Comparison of ENCODE assay signal across 11 cellular contexts in the genomic region with DNA sequence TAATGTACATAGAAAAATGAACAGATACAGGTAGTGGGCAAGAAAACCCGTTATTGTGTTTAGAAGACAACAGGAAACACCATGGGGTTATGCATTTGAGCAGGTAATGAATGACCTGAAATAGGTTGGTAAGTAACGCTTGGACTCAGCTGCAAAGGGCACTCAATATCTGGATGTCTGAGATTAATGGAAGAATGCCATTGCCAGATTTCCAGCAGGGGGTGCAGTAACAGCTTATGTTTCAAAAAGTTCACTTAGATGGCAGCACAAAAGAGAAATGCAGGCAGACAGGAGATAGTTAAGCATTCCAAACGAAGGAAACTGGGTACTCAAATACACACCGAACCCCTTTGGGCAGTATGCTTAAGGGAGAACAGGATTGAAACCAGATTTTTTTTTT.
DNase-seq lines count a peak whose midpoint lies in the region; ATAC-seq and TF ChIP-seq lines count a peak whose summit lies in the region.
"Had no signal": no experiment of that assay in that cellular context is flagged by ENCODE, and none has a peak within 500 bp of the region (broad histone marks: within the 10 kb centered on the region; RNA-seq: fewer than 3 reads in every experiment).

No MANE protein-coding gene starts in this region.

- no peak overlapping the region for H3K4ac ChIP-seq in H9 (ENCODE audit: low read depth, low read length)

- ATAC-seq in left lobe of liver = peak; percentile 78
- no peak for ATAC-seq in GM21576 (IDR thresholded peaks at IDR 0.05; ENCODE audit: unreplicated experiment)
- ATAC-seq in HG03521 (IDR thresholded peaks at IDR 0.05; ENCODE audit: unreplicated experiment) = no peak
- no peak for ATAC-seq in HG03280 (IDR thresholded peaks at IDR 0.05; ENCODE audit: unreplicated experiment)
- ATAC-seq: gastroesophageal sphincter had no signal

- H4K20me1 ChIP-seq in H9 (ENCODE audit: control insufficient read depth, insufficient read depth, insufficient read length) = no peaks in the 10 kb centered on the region

- no peak overlapping the region for H3K9ac ChIP-seq in H9 (ENCODE audit: extremely low read depth, insufficient read length, low read length)

- no peaks in the 10 kb centered on the region for H3K27me3 Mint-ChIP-seq in H9 (ENCODE audit: low read depth)
- H3K27me3 Mint-ChIP-seq: activated CD4-positive, alpha-beta T cell treated with anti-CD3 and anti-CD28 coated beads, Interleukin-2, amount 10 ng/mL, durations not matched to agents 24 days and 14 days had no signal

- no peak overlapping the region for H2AK5ac ChIP-seq in H9 (ENCODE audit: insufficient read length, low read length)

- POLR2A ChIA-PET in RWPE1 (lab: Yijun Ruan, JAX; ENCODE audit: low non-redundant PET) = no interaction called here

- no peaks in the 10 kb centered on the region; the same call in 1 of the 2 replicates for H3K79me2 ChIP-seq in H9 (ENCODE audit: insufficient read depth, low read length)

- H3K27ac Mint-ChIP-seq in H9 = no peak overlapping the region
- H3K27ac Mint-ChIP-seq: activated CD4-positive, alpha-beta T cell treated with anti-CD3 and anti-CD28 coated beads, Interleukin-2, amount 10 ng/mL, durations not matched to agents 24 days and 14 days had no signal

- DNase-seq in H9 = no peak
- peak; percentile 22 for DNase-seq in amniotic epithelial cell (ENCODE audit: low read depth)
- no peak for DNase-seq in left lobe of liver (ENCODE audit: low spot score)
- DNase-seq in RWPE1 (ENCODE audit: low spot score) = no peak
- DNase-seq: activated CD4-positive, alpha-beta T cell treated with anti-CD3 and anti-CD28 coated beads, Interleukin-2, amount 10 ng/mL, durations not matched to agents 24 days and 14 days; amygdala had no signal

- no peaks in the 10 kb centered on the region for H3K9me3 ChIP-seq in H9 (ENCODE audit: control insufficient read depth, low read depth, low read length)
- H3K9me3 ChIP-seq: gastroesophageal sphincter had no signal

- H3K79me1 ChIP-seq in H9 (ENCODE audit: insufficient read depth, low read depth, low read length, poor library complexity, severe bottlenecking) = no peaks in the 10 kb centered on the region

- TF ChIP-seq CTCF in C4-2B (conservative IDR thresholded peaks at IDR 0.05) (peak; percentile 53), H9 (conservative IDR thresholded peaks at IDR 0.05) (peak; percentile 30; the same call in 2 of the 3 replicates), RWPE1 (conservative IDR thresholded peaks at IDR 0.05; ENCODE audit: low read depth) (no peak)

- H2BK15ac ChIP-seq in H9 (ENCODE audit: low read depth, low read length) = no peak overlapping the region

- WGBS in H9 (ENCODE audit: extremely low coverage, insufficient read length, low lambda C conversion rate) = no CpG with 5 or more reads among the region's 4 CpGs

- no peak overlapping the region for H3K4me3 Mint-ChIP-seq in H9
- H3K4me3 Mint-ChIP-seq: activated CD4-positive, alpha-beta T cell treated with anti-CD3 and anti-CD28 coated beads, Interleukin-2, amount 10 ng/mL, durations not matched to agents 24 days and 14 days had no signal

- H3K36me3 Mint-ChIP-seq in H9 (ENCODE audit: insufficient read depth in 1 of 3, low read depth in 3 of 3) = no peaks in the 10 kb centered on the region

- H2BK20ac ChIP-seq in H9 (ENCODE audit: low read depth, low read length, poor library complexity, severe bottlenecking) = no peak overlapping the region

- H3K18ac ChIP-seq in H9 (ENCODE audit: insufficient read length, low read depth, low read length) = no peak overlapping the region

- no peak overlapping the region for H3K27ac ChIP-seq in C4-2B
- no peak overlapping the region for H3K27ac ChIP-seq in H9 (ENCODE audit: insufficient read length, low read depth, low read length)
- no peak overlapping the region for H3K27ac ChIP-seq in RWPE1
- H3K27ac ChIP-seq: gastroesophageal sphincter had no signal

- H4K91ac ChIP-seq in H9 (ENCODE audit: insufficient read length, low read depth, low read length) = no peak overlapping the region

- H3K23me2 ChIP-seq in H9 (ENCODE audit: insufficient read length, low read depth, low read length, poor library complexity, severe bottlenecking) = no peaks in the 10 kb centered on the region

- H2BK12ac ChIP-seq in H9 (ENCODE audit: insufficient read length, low read depth, low read length) = no peak overlapping the region

- CTCF ChIA-PET in RWPE1 (lab: Yijun Ruan, JAX) = no interaction called here

- no peak overlapping the region for H2AFZ ChIP-seq in H9 (ENCODE audit: low read length)

- peaks cover 2 to 10% of the 10 kb centered on the region in 2 experiments; a peak in 3 of 4 replicates for H3K4me1 Mint-ChIP-seq in H9
- H3K4me1 Mint-ChIP-seq: activated CD4-positive, alpha-beta T cell treated with anti-CD3 and anti-CD28 coated beads, Interleukin-2, amount 10 ng/mL, durations not matched to agents 24 days and 14 days had no signal

- H3K56ac ChIP-seq in H9 (ENCODE audit: insufficient read length, low read depth, low read length) = no peak overlapping the region

- H3T11ph ChIP-seq in H9 (ENCODE audit: low read length) = no peak overlapping the region

- H4K8ac ChIP-seq in H9 (replicated peaks; ENCODE audit: insufficient read length, low read depth, low read length) = no peak overlapping the region

- peaks cover 0 to 3% of the 10 kb centered on the region in 2 experiments; a peak in 1 of 5 replicates for H3K9me3 Mint-ChIP-seq in H9
- H3K9me3 Mint-ChIP-seq: activated CD4-positive, alpha-beta T cell treated with anti-CD3 and anti-CD28 coated beads, Interleukin-2, amount 10 ng/mL, durations not matched to agents 24 days and 14 days had no signal

- H3K14ac ChIP-seq in H9 (ENCODE audit: insufficient read depth, low read length) = no peak overlapping the region

- H3K4me1 ChIP-seq in H9 (ENCODE audit: insufficient read depth, low read length) = no peaks in the 10 kb centered on the region

- no peak overlapping the region for H2BK5ac ChIP-seq in H9 (ENCODE audit: insufficient read length, low read length)

- no peak overlapping the region for H3K4me2 ChIP-seq in H9 (ENCODE audit: insufficient read depth, insufficient read length, low read length)

- H2BK120ac ChIP-seq in H9 (ENCODE audit: low read depth, low read length, poor library complexity, severe bottlenecking) = no peak overlapping the region

- no peak overlapping the region for H4K5ac ChIP-seq in H9 (ENCODE audit: insufficient read length, low read depth, low read length)

- no peak overlapping the region for H3K23ac ChIP-seq in H9 (ENCODE audit: insufficient read length, low read depth, low read length)

- no peaks in the 10 kb centered on the region for H3K27me3 ChIP-seq in H9 (ENCODE audit: insufficient read depth, low read length)
- H3K27me3 ChIP-seq: gastroesophageal sphincter had no signal
